28 cellular contexts compared by ENCODE assay signal in genomic region chr12:1766110-1766509, GRCh38. TPM values are rescaled to one million over a fixed set of nuclear protein-coding genes. Genes with fewer than 3 reads are reported as not detected.
"Had no signal": no experiment of that assay in that cellular context is flagged by ENCODE, and none has a peak within 500 bp of the region (broad histone marks: within the 10 kb centered on the region; RNA-seq: fewer than 3 reads in every experiment).

No MANE protein-coding gene starts in this region.

- H3K36me3 ChIP-seq: adrenal gland, cardiac muscle cell, gastrocnemius medialis, left ventricle myocardium inferior, thoracic aorta had no signal

- H3K36me3 Mint-ChIP-seq: brain had no signal

- FAIRE-seq: urothelium cell line had no signal

- H3K27me3 ChIP-seq: adrenal gland, cardiac muscle cell, gastrocnemius medialis, hepatocyte had no signal

- H2AFZ ChIP-seq: hepatocyte had no signal

- DNase-seq: activated CD4-positive, alpha-beta T cell treated with anti-CD3 and anti-CD28 coated beads for 36 hours; activated CD4-positive, CD25-positive, alpha-beta regulatory T cell; activated effector memory CD4-positive, alpha-beta T cell treated with Interleukin-2 at 50 U/mL for 16 hours; activated naive CD4-positive, alpha-beta T cell treated with anti-CD3 and anti-CD28 coated beads for 36 hours; activated naive CD8-positive, alpha-beta T cell treated with anti-CD3 and anti-CD28 coated beads for 36 hours; adrenal gland; aorta; effector memory CD8-positive, alpha-beta T cell; erythroblast; gastrocnemius medialis; islet precursor cell; left ventricle myocardium inferior; naive thymus-derived CD4-positive, alpha-beta T cell; stimulated activated CD4-positive, alpha-beta T cell treated with anti-CD3 and anti-CD28 coated beads, Interleukin-12 subunit alpha, Interleukin-12 subunit beta, amount 100 ng/mL, for 4 hours; stimulated activated CD4-positive, alpha-beta T cell treated with anti-CD3 and anti-CD28 coated beads, Interleukin-4, amount 100 ng/mL, for 1 hour; trophoblast cell had no signal

- H3K4me2 ChIP-seq: hepatocyte had no signal

- H3K4me3 ChIP-seq: adrenal gland, cardiac muscle cell, coronary artery, gastrocnemius medialis, hepatocyte, left ventricle myocardium inferior, lung, skin epidermis, thoracic aorta had no signal

- H3K27me3 Mint-ChIP-seq: activated CD4-positive, alpha-beta T cell treated with anti-CD3 and anti-CD28 coated beads for 36 hours; activated naive CD8-positive, alpha-beta T cell treated with anti-CD3 and anti-CD28 coated beads for 36 hours; brain; effector memory CD8-positive, alpha-beta T cell; naive thymus-derived CD4-positive, alpha-beta T cell; stimulated activated naive CD8-positive, alpha-beta T cell treated with anti-CD3 and anti-CD28 coated beads, Interleukin-15, Interleukin-2, amounts not matched to agents 100 ng/mL and 50 ng/mL, for 24 hours had no signal

- H3K9me3 ChIP-seq: adrenal gland, gastrocnemius medialis, left ventricle myocardium inferior, thoracic aorta had no signal

- ATAC-seq: activated CD4-positive, alpha-beta T cell treated with anti-CD3 and anti-CD28 coated beads for 36 hours; effector memory CD8-positive, alpha-beta T cell; gastrocnemius medialis; naive thymus-derived CD4-positive, alpha-beta T cell; sciatic nerve had no signal

- H3K27ac ChIP-seq: cardiac muscle cell, coronary artery, gastrocnemius medialis, hepatocyte, left ventricle myocardium inferior, skin epidermis, thoracic aorta had no signal

- H3K27ac Mint-ChIP-seq: activated CD4-positive, alpha-beta T cell treated with anti-CD3 and anti-CD28 coated beads for 36 hours; activated naive CD4-positive, alpha-beta T cell treated with anti-CD3 and anti-CD28 coated beads for 36 hours; activated naive CD8-positive, alpha-beta T cell treated with anti-CD3 and anti-CD28 coated beads for 36 hours; brain; stimulated activated naive CD8-positive, alpha-beta T cell treated with anti-CD3 and anti-CD28 coated beads, Interleukin-15, Interleukin-2, amounts not matched to agents 100 ng/mL and 50 ng/mL, for 24 hours had no signal

- H3K9me3 Mint-ChIP-seq: activated naive CD4-positive, alpha-beta T cell treated with anti-CD3 and anti-CD28 coated beads for 36 hours; activated naive CD8-positive, alpha-beta T cell treated with anti-CD3 and anti-CD28 coated beads for 36 hours; brain; effector memory CD8-positive, alpha-beta T cell; naive thymus-derived CD4-positive, alpha-beta T cell; stimulated activated naive CD8-positive, alpha-beta T cell treated with anti-CD3 and anti-CD28 coated beads, Interleukin-15, Interleukin-2, amounts not matched to agents 100 ng/mL and 50 ng/mL, for 24 hours had no signal

- H3K4me3 Mint-ChIP-seq: activated CD4-positive, alpha-beta T cell treated with anti-CD3 and anti-CD28 coated beads for 36 hours; activated naive CD4-positive, alpha-beta T cell treated with anti-CD3 and anti-CD28 coated beads for 36 hours; activated naive CD8-positive, alpha-beta T cell treated with anti-CD3 and anti-CD28 coated beads for 36 hours; brain; effector memory CD8-positive, alpha-beta T cell; naive thymus-derived CD4-positive, alpha-beta T cell; stimulated activated naive CD8-positive, alpha-beta T cell treated with anti-CD3 and anti-CD28 coated beads, Interleukin-15, Interleukin-2, amounts not matched to agents 100 ng/mL and 50 ng/mL, for 24 hours had no signal

RNA-seq across cellular contexts. Expression of gene LRTM2, which starts 54.3 kb away (rescaled TPM):
- total RNA-seq: activated CD4-positive, alpha-beta T cell treated with anti-CD3 and anti-CD28 coated beads for 36 hours; activated naive CD4-positive, alpha-beta T cell treated with anti-CD3 and anti-CD28 coated beads for 36 hours; activated naive CD8-positive, alpha-beta T cell treated with anti-CD3 and anti-CD28 coated beads for 36 hours; adrenal gland; aorta; cardiac muscle cell; gastrocnemius medialis; hepatocyte; left ventricle myocardium inferior; lung; omental fat pad; sciatic nerve; subcutaneous adipose tissue; thoracic aorta had no signal
- polyA plus RNA-seq: adrenal gland; aorta; cardiac muscle cell; hepatocyte; naive thymus-derived CD4-positive, alpha-beta T cell had no signal
